ENCODE assay signal across 11 cellular contexts in the genomic region with DNA sequence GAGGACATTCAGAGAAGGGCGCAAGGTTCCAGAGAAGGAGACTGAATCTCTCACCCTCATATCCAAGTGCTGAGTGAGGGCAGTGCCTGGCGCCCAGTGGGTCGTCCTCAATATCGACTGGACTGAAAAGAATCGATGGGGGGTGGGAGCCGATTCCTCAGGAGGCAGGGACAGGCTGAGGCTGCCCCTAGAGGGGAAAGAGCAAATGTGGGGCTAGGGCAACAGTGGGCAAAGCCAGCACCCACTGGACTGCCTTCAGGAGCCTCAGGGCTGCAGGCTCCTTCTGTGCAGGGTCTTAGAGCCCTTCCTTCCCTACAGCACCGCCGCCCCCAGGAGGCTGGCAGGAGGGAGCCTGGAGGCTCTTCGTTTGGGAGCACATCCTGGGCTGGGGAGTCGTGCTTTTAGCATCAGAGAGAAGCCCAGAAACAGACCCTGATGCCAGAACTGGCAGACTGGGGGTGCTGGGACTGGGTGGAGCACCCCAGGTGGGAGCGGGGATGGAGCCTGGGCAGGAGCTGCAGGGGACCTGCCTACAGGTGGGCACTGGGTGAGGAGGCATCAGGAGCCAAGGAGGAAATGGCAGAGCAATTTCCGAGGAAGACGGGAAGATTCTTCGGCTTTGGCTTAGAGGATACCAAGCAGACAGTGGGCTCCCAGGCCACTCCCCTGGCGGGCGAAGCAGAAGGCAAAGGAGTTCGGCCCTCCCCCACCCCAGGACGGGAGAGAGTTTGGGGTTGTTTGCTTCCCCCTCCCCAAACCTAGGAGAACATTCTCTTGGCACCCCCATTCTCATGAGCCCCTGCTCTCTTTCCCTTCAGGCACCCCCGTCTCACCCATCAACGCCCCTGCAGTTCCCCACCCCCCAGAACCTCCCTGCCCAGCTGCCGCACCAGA. TPM values are rescaled to one million over a fixed set of nuclear protein-coding genes. Genes with fewer than 3 reads are reported as not detected.
DNase-seq lines count a peak whose midpoint lies in the region; ATAC-seq, FAIRE-seq and TF ChIP-seq lines count a peak whose summit lies in the region.
"Had no signal": no experiment of that assay in that cellular context is flagged by ENCODE, and none has a peak within 500 bp of the region (broad histone marks: within the 10 kb centered on the region; RNA-seq: fewer than 3 reads in every experiment).

No MANE protein-coding gene starts in this region.

- BruUV-seq in GM12878 (replicated peaks; lab: Mats Ljungman, UMichigan): no TSS peak

- H2BK5ac ChIP-seq in mesendoderm (ENCODE audit: low read length): no peak overlapping the region

- H3K79me1 ChIP-seq in mesendoderm (ENCODE audit: low read length): no peaks in the 10 kb centered on the region

- in situ Hi-C loops in GM12878 (cut with MboI): no loop called here

- no peak for TF ChIP-seq POLR2A in GM12878 (IDR thresholded peaks at IDR 0.05; ENCODE audit: low read depth, low read length)

- TF ChIP-seq CTCF in AG04450 (IDR thresholded peaks at IDR 0.05; ENCODE audit: low read depth, low read length): no peak
- peak; percentile 29; the same call in 1 of the 2 replicates for TF ChIP-seq CTCF in HEK293 (tag by site-specific recombination; IDR thresholded peaks at IDR 0.05)
- TF ChIP-seq CTCF in GM12878 (IDR thresholded peaks at IDR 0.05 in 2 of 3, conservative IDR thresholded peaks at IDR 0.05 in 1 of 3; ENCODE audit: control insufficient read depth in 2 of 3, extremely low read depth in 1 of 3, insufficient read depth in 1 of 3, low read depth in 3 of 3, low read length in 3 of 3): no peak

- H3K9ac ChIP-seq in GM12878 (ENCODE audit: control insufficient read depth, insufficient read depth, low read length) (no peak overlapping the region), mesendoderm (ENCODE audit: low read length) (peak overlapping the region; percentile 69)
- H3K9ac ChIP-seq: KMS-11 had no signal

- no peak overlapping the region for H3K4ac ChIP-seq in mesendoderm (ENCODE audit: low read depth, low read length)

- POLR2A ChIA-PET in AG04450 (lab: Yijun Ruan, JAX): no interaction called here
- POLR2A ChIA-PET in HEK293 (lab: Yijun Ruan, JAX): interaction anchor here (0.7 kb wide), 1 partner anchor 14 kb away, joined by 10 read pairs; no protein-coding TSS in a partner anchor
- POLR2A ChIA-PET in GM12878 (lab: Charles Lee): no interaction called here

- H3K27me3 ChIP-seq in AG04450 (ENCODE audit: control insufficient read depth, insufficient read depth, low read length): peaks cover 64% of the 10 kb centered on the region
- H3K27me3 ChIP-seq in GM12878 (replicated peaks in 1 of 2; ENCODE audit: control insufficient read depth in 2 of 2, insufficient read depth in 2 of 2, low read length in 1 of 2): peaks cover 10 to 23% of the 10 kb centered on the region in 2 experiments
- peaks cover 2% of the 10 kb centered on the region for H3K27me3 ChIP-seq in mesendoderm (ENCODE audit: insufficient read depth, low read length, poor library complexity)

- no peak for FAIRE-seq in GM12878 (lab: Jason Lieb, UNC)

- H3K23ac ChIP-seq in mesendoderm (ENCODE audit: low read length): peak overlapping the region; percentile 89

- RAD21 ChIA-PET in GM12878 (lab: Charles Lee; ENCODE audit: unreplicated experiment): no interaction called here

- H3K18ac ChIP-seq in mesendoderm (ENCODE audit: low read length): no peak overlapping the region

- SMC1A ChIA-PET in GM12878 (lab: Charles Lee; ENCODE audit: uncharacterized antibody, unreplicated experiment): no interaction called here

- TF ChIP-seq EP300 in GM12878 (IDR thresholded peaks at IDR 0.05; ENCODE audit: borderline replicate concordance in 1 of 2, control insufficient read depth in 1 of 2, low read depth in 2 of 2, low read length in 2 of 2): no peak

- H2BK120ac ChIP-seq in mesendoderm (ENCODE audit: low read depth, low read length): no peak overlapping the region

- H3K9me3 ChIP-seq in AG04450 (ENCODE audit: control insufficient read depth, insufficient read depth, low read length) (no peaks in the 10 kb centered on the region), HEK293 (ENCODE audit: control insufficient read depth, insufficient read depth, low read depth, low read length) (no peaks in the 10 kb centered on the region), GM12878 (replicated peaks; ENCODE audit: control insufficient read depth, insufficient read depth, low read length) (no peaks in the 10 kb centered on the region)

- no peak for TF ChIP-seq RAD21 in GM12878 (IDR thresholded peaks at IDR 0.05; ENCODE audit: insufficient read depth, low read depth, low read length)

- H3K4me1 ChIP-seq in HEK293 (ENCODE audit: control insufficient read depth, insufficient read depth, low read length) (no peaks in the 10 kb centered on the region; the same call in 1 of the 2 replicates), GM12878 (ENCODE audit: control insufficient read depth, insufficient read depth, low read length) (no peaks in the 10 kb centered on the region), mesendoderm (ENCODE audit: control insufficient read depth, low read depth, low read length) (peaks cover 3% of the 10 kb centered on the region)

- H2AFZ ChIP-seq in GM12878 (ENCODE audit: control insufficient read depth, low read depth, low read length): no peak overlapping the region

- H4K20me1 ChIP-seq in GM12878 (ENCODE audit: control insufficient read depth, insufficient read depth): no peaks in the 10 kb centered on the region; the same call in 1 of the 2 replicates

- H3K36me3 ChIP-seq in HEK293 (ENCODE audit: control insufficient read depth in 2 of 2, insufficient read depth in 1 of 2, low read length in 2 of 2) (no peaks in the 10 kb centered on the region), GM12878 (ENCODE audit: control insufficient read depth in 2 of 2, insufficient read depth in 2 of 2, low read length in 1 of 2) (no peaks in the 10 kb centered on the region), mesendoderm (ENCODE audit: control insufficient read depth, insufficient read depth, low read length) (no peaks in the 10 kb centered on the region)

- H3K4me2 ChIP-seq in GM12878 (ENCODE audit: control insufficient read depth, insufficient read depth) (no peak overlapping the region), mesendoderm (ENCODE audit: low read length) (peak overlapping the region; percentile 61)
- H3K4me2 ChIP-seq: KMS-11 had no signal

- WGBS in GM12878 (ENCODE audit: insufficient coverage, insufficient replicate concordance, low lambda C conversion rate, missing lambda C conversion rate): 16% methylated on average over 21 of the region's 21 CpGs
- WGBS in mesendoderm (ENCODE audit: extremely low coverage, insufficient coverage, low lambda C conversion rate): no CpG with 5 or more reads among the region's 21 CpGs

- CTCF ChIA-PET in AG04450 (lab: Charles Lee) (interaction anchor here (0.5 kb wide), 1 partner anchor 25 kb away, joined by 3 read pairs; no protein-coding TSS in a partner anchor), HEK293 (lab: Yijun Ruan, JAX) (interaction anchor here (0.6 to 3.1 kb wide), 5 partner anchors 10 to 54 kb away, joined by 3 to 27 read pairs (median 4); no protein-coding TSS in a partner anchor), GM12878 (lab: Yijun Ruan, JAX) (interaction anchor here (0.7 kb wide), 1 partner anchor 59 kb away, joined by 3 read pairs; no protein-coding TSS in a partner anchor)

- intact Hi-C loops in GM12878 (cut with micrococcal nuclease; ENCODE audit: unreplicated experiment): no loop called here

- H3K56ac ChIP-seq in mesendoderm (ENCODE audit: low read length): peak overlapping the region; percentile 71

- H4K8ac ChIP-seq in mesendoderm (ENCODE audit: low read depth, low read length): no peak overlapping the region

- no peak for ATAC-seq in GM12878
- ATAC-seq in activated CD4-positive, CD25-positive, alpha-beta regulatory T cell treated with anti-CD3 and anti-CD28 coated beads, Interleukin-2, amount 50 U/mL, for 24 hours: no peak
- ATAC-seq in GM21367 (IDR thresholded peaks at IDR 0.05; ENCODE audit: unreplicated experiment): no peak
- no peak for ATAC-seq in GM19455 (IDR thresholded peaks at IDR 0.05; ENCODE audit: unreplicated experiment)
- no peak for ATAC-seq in HG02973 (IDR thresholded peaks at IDR 0.05; ENCODE audit: unreplicated experiment)

- H3K4me3 ChIP-seq in AG04450 (ENCODE audit: low read depth, low read length) (peak overlapping the region; percentile 32; the same call in 1 of the 2 replicates), HEK293 (ENCODE audit: low read depth, low read length) (no peak overlapping the region), GM12878 (no peak overlapping the region), mesendoderm (ENCODE audit: low read length) (no peak overlapping the region)

- DNase-seq in AG04450 (ENCODE audit: low read depth, low spot score) (no peak), GM12878 (ENCODE audit: low read depth, low spot score) (no peak), mesendoderm (no peak)
- DNase-seq: cortex of kidney, GOT3 had no signal

- H4K5ac ChIP-seq in mesendoderm (ENCODE audit: low read length): no peak overlapping the region

- no peaks in the 10 kb centered on the region for H3K79me2 ChIP-seq in GM12878 (ENCODE audit: control insufficient read depth, insufficient read depth, low read length)
- no peaks in the 10 kb centered on the region for H3K79me2 ChIP-seq in mesendoderm (ENCODE audit: control insufficient read depth, insufficient read depth, low read length)

- no peak overlapping the region for H3K27ac ChIP-seq in AG04450 (ENCODE audit: low read depth, low read length)
- no peak overlapping the region for H3K27ac ChIP-seq in HEK293 (ENCODE audit: extremely low read depth, low read depth, low read length)
- H3K27ac ChIP-seq in GM12878 (ENCODE audit: control insufficient read depth, insufficient read depth): no peak overlapping the region
- no peak overlapping the region for H3K27ac ChIP-seq in mesendoderm (ENCODE audit: low read depth, low read length)
- H3K27ac ChIP-seq: KMS-11 had no signal

- H2AK5ac ChIP-seq in mesendoderm (ENCODE audit: low read length): no peak overlapping the region

- no peak overlapping the region for H2BK15ac ChIP-seq in mesendoderm (replicated peaks; ENCODE audit: low read depth)

RNA-seq across cellular contexts. Expression of gene SYT7, which starts 1.2 kb away (rescaled TPM):
- polyA plus RNA-seq in AG04450 (2011; rRNA removed): 0.45 and 0.60 TPM in 2 replicates
- 0.83 and 1.0 TPM in 2 replicates for polyA minus RNA-seq in AG04450 (2011; rRNA and poly(A)+ RNA removed)
- not detected in 2 replicates for total RNA-seq in GM12878 (2013; cell fraction: nucleolus; rRNA removed)
- total RNA-seq in GM12878 (2014; rRNA removed): not detected in 2 replicates
- total RNA-seq in GM12878 (2014; rRNA removed; fragmentation: Illumina TruSeq; extraction: Trizol): not detected in 2 replicates
- total RNA-seq in GM12878 (2021): not detected in 2 replicates
- polyA plus RNA-seq in GM12878 (2011; ENCODE audit: low read depth): not detected
- not detected in 2 replicates for polyA plus RNA-seq in GM12878 (2011; rRNA removed)
- 0.03 TPM in 1 of 2 replicates, not detected in the other for polyA plus RNA-seq in GM12878 (2011; cell fraction: cytosol; rRNA removed)
- 0.09 TPM in 1 of 2 replicates, not detected in the other for polyA plus RNA-seq in GM12878 (2011; cell fraction: nucleus; rRNA removed)
- not detected in 2 replicates for polyA plus RNA-seq in GM12878 (2012)
- polyA plus RNA-seq in GM12878 (2014; fragmentation: Illumina TruSeq; extraction: Trizol): not detected in 2 replicates
- polyA plus RNA-seq in GM12878 (2014; fragmentation: Nextera tagmentation; extraction: Ambion mirVana): not detected
- not detected in 2 replicates for polyA plus RNA-seq in GM12878 (2014; rRNA removed)
- not detected for polyA plus RNA-seq in GM12878 (2016; fragmentation: Nextera tagmentation; extraction: Ambion mirVana)
- polyA minus RNA-seq in GM12878 (2011; rRNA and poly(A)+ RNA removed): not detected in 2 replicates
- polyA minus RNA-seq in GM12878 (2011; cell fraction: cytosol; rRNA and poly(A)+ RNA removed): not detected in 2 replicates
- polyA minus RNA-seq in GM12878 (2011; cell fraction: nucleus; rRNA and poly(A)+ RNA removed): not detected in 2 replicates
- 5.0 TPM for polyA plus RNA-seq in mesendoderm (2013, experiment 1 of 2)
- 4.8 TPM for polyA plus RNA-seq in mesendoderm (2013, experiment 2 of 2)
